26 cellular contexts compared by ENCODE assay signal in the genomic region with DNA sequence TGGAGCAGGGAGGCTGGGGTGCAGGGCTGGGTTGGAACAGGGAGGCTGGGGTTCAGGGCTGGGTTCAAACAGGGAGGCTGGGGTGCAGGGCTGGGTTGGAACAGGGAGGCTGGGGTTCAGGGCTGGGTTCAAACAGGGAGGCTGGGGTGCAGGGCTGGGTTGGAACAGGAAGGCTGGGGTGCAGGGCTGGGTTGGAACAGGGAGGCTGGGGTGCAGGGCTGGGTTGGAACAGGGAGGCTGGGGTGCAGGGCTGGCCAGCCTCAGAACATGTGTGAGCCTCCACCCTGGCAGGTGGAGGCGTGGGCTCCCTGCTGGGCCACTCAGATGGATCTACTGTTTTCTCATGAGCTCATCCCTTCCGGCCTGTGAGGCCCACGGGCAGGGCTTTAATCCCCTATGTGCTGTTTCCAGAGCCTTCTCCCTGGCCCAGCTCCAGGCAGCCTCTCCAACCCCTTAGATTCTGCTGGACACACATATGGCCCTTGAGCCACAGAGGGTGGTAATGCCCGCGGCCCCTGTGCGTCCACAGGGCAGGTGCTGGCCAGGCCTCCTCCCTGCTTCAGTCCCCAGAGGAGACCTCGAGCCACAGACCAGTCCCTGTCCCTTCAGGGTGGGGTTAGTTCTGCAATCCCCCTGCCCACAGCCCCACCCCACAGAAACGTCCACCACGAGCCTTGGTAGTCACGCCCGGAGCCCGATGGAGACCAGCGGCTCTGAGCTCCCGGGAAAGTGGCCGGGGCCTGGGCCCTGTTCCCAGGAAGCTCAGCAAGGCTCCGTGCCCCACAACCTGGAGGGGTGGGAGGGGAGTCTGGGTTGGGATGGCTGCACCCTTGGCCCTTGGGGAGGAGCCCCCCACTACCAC.
DNase-seq lines count a peak whose midpoint lies in the region; ATAC-seq and FAIRE-seq lines count a peak whose summit lies in the region.
"Had no signal": no experiment of that assay in that cellular context is flagged by ENCODE, and none has a peak within 500 bp of the region (broad histone marks: within the 10 kb centered on the region; RNA-seq: fewer than 3 reads in every experiment).

No MANE protein-coding gene starts in this region.

- peak overlapping the region; percentile 39 to 68 for H3K27ac Mint-ChIP-seq in activated naive CD4-positive, alpha-beta T cell treated with anti-CD3 and anti-CD28 coated beads, Interleukin-2, amount 50 U/mL, for 72 hours
- H3K27ac Mint-ChIP-seq: activated CD4-positive, alpha-beta memory T cell treated with anti-CD3 and anti-CD28 coated beads, Interleukin-2, amount 10 ng/mL, durations not matched to agents 7 days and 5 days; activated naive CD4-positive, alpha-beta T cell treated with anti-CD3 and anti-CD28 coated beads, Interleukin-2, amount 10 ng/mL, durations not matched to agents 7 days and 5 days; T-helper 17 cell had no signal

- no peaks in the 10 kb centered on the region for H3K36me3 Mint-ChIP-seq in activated naive CD4-positive, alpha-beta T cell treated with anti-CD3 and anti-CD28 coated beads, Interleukin-2, amount 50 U/mL, for 72 hours
- H3K36me3 Mint-ChIP-seq: activated naive CD4-positive, alpha-beta T cell treated with anti-CD3 and anti-CD28 coated beads, Interleukin-2, amount 10 ng/mL, durations not matched to agents 7 days and 5 days; natural killer cell treated with Interleukin-12 subunit alpha and Interleukin-12 subunit beta and Interleukin-15 and Interleukin-18, amount 100 ng/mL, for 72 hours had no signal

- DNase-seq in activated naive CD4-positive, alpha-beta T cell treated with anti-CD3 and anti-CD28 coated beads, Interleukin-2, amount 50 U/mL, for 72 hours (ENCODE audit: low spot score in 2 of 2): no peak
- no peak for DNase-seq in activated naive CD4-positive, alpha-beta T cell (lab: John Stamatoyannopoulos, UW)
- DNase-seq in NCI-H69 (lab: John Stamatoyannopoulos, UW): peak; percentile 37
- DNase-seq in dermis blood vessel endothelial cell: peak; percentile 41
- no peak for DNase-seq in urothelium cell line (ENCODE audit: low spot score)
- DNase-seq in T-helper 2 cell: no peak
- no peak for DNase-seq in COLO829 (ENCODE audit: low spot score)
- DNase-seq: activated CD4-positive, alpha-beta memory T cell treated with anti-CD3 and anti-CD28 coated beads, Interleukin-2, amount 10 ng/mL, durations not matched to agents 7 days and 5 days; activated CD4-positive, alpha-beta T cell treated with anti-CD3 and anti-CD28 coated beads for 1 hour; activated CD8-positive, alpha-beta memory T cell treated with anti-CD3 and anti-CD28 coated beads, Interleukin-2, amount 50 U/mL, for 48 hours; activated naive CD4-positive, alpha-beta T cell treated with anti-CD3 and anti-CD28 coated beads, Interleukin-2, amount 10 ng/mL, durations not matched to agents 7 days and 5 days; brain microvascular endothelial cell; gastrocnemius medialis; GDM1; HCEC 1CT; mammary epithelial cell; NCI-H1092 treated with DMSO at 0.1 percent for 48 hours; NCI-H1930; NCI-H2171 treated with DMSO at 0.1 percent for 48 hours; stimulated activated CD4-positive, alpha-beta T cell treated with anti-CD3 and anti-CD28 coated beads, Interleukin-15, amount 100 ng/mL, for 24 hours; T-helper 17 cell; transverse colon had no signal

- ATAC-seq in activated naive CD4-positive, alpha-beta T cell treated with anti-CD3 and anti-CD28 coated beads, Interleukin-2, amount 50 U/mL, for 72 hours: no peak
- no peak for ATAC-seq in GM19467 (IDR thresholded peaks at IDR 0.05; ENCODE audit: unreplicated experiment)
- ATAC-seq: gastrocnemius medialis; mucosa of descending colon; stimulated activated effector memory CD8-positive, alpha-beta T cell treated with anti-CD3 and anti-CD28 coated beads, Interleukin-12 subunit alpha, Interleukin-12 subunit beta, amount 100 ng/mL, for 72 hours; T-helper 17 cell had no signal

- FAIRE-seq in urothelium cell line (lab: Jason Lieb, UNC): peak; percentile 27

- H3K9me3 Mint-ChIP-seq in activated naive CD4-positive, alpha-beta T cell treated with anti-CD3 and anti-CD28 coated beads, Interleukin-2, amount 50 U/mL, for 72 hours: no peaks in the 10 kb centered on the region
- H3K9me3 Mint-ChIP-seq: activated CD4-positive, alpha-beta memory T cell treated with anti-CD3 and anti-CD28 coated beads, Interleukin-2, amount 10 ng/mL, durations not matched to agents 7 days and 5 days; activated naive CD4-positive, alpha-beta T cell treated with anti-CD3 and anti-CD28 coated beads, Interleukin-2, amount 10 ng/mL, durations not matched to agents 7 days and 5 days; natural killer cell treated with Interleukin-12 subunit alpha and Interleukin-12 subunit beta and Interleukin-15 and Interleukin-18, amount 100 ng/mL, for 72 hours; stimulated activated effector memory CD8-positive, alpha-beta T cell treated with anti-CD3 and anti-CD28 coated beads, Interleukin-12 subunit alpha, Interleukin-12 subunit beta, amount 100 ng/mL, for 72 hours had no signal

Comparison
In these comparisons a context has a peak if more than half of its experiments do, and no peak if none do; other contexts are left out.
1. DNase-seq: peak in NCI-H69 (single experiment) and dermis blood vessel endothelial cell (single experiment); none in activated naive CD4-positive, alpha-beta T cell treated with anti-CD3 and anti-CD28 coated beads, Interleukin-2, amount 50 U/mL, for 72 hours (0 of 2), activated naive CD4-positive, alpha-beta T cell (0 of 4), urothelium cell line (single experiment), T-helper 2 cell (0 of 5) and COLO829 (single experiment).